Comparison of ENCODE assay signal across 28 cellular contexts in genomic region chr15:82298032-82298431, GRCh38. TPM values are rescaled to one million over a fixed set of nuclear protein-coding genes. Genes with fewer than 3 reads are reported as not detected.
A peak's percentile ranks its signal among the peaks of the same experiment; 100 is the strongest.
DNase-seq lines count a peak whose midpoint lies in the region; ATAC-seq and TF ChIP-seq lines count a peak whose summit lies in the region.
"Had no signal": no experiment of that assay in that cellular context is flagged by ENCODE, and none has a peak within 500 bp of the region (broad histone marks: within the 10 kb centered on the region; RNA-seq: fewer than 3 reads in every experiment).

No MANE protein-coding gene starts in this region.

- H3K4me1 Mint-ChIP-seq in activated naive CD8-positive, alpha-beta T cell (ENCODE audit: low read depth) = peaks cover 10% of the 10 kb centered on the region
- peaks cover 12% of the 10 kb centered on the region for H3K4me1 Mint-ChIP-seq in activated naive CD8-positive, alpha-beta T cell treated with anti-CD3 and anti-CD28 coated beads for 36 hours
- peaks cover 19 to 32% (median 22%) of the 10 kb centered on the region in 3 donors for H3K4me1 Mint-ChIP-seq in T-cell

- TF ChIP-seq EP300 in esophagus muscularis mucosa (IDR thresholded peaks at IDR 0.05) = no peak

- H3K4me3 ChIP-seq in esophagus muscularis mucosa (no peak overlapping the region), testis (peak overlapping the region; percentile 20 to 40)
- H3K4me3 ChIP-seq: BLaER1 treated with 17β-estradiol and CSF1 and Interleukin-3, amounts not matched to agents 10 nM and 100 nM; lung; mucosa of descending colon; neural progenitor cell; right atrium auricular region; smooth muscle cell had no signal

- H3K27me3 Mint-ChIP-seq in activated naive CD8-positive, alpha-beta T cell = no peaks in the 10 kb centered on the region
- H3K27me3 Mint-ChIP-seq in activated naive CD8-positive, alpha-beta T cell treated with anti-CD3 and anti-CD28 coated beads for 36 hours = no peaks in the 10 kb centered on the region
- no peaks in the 10 kb centered on the region for H3K27me3 Mint-ChIP-seq in T-cell

- TF ChIP-seq CTCF in esophagus muscularis mucosa (IDR thresholded peaks at IDR 0.05) (no peak), testis (IDR thresholded peaks at IDR 0.05) (no peak)

- H3K4me1 ChIP-seq in esophagus muscularis mucosa (peaks cover 0 to 4% (median 0%) of the 10 kb centered on the region in 4 donors), testis (no peaks in the 10 kb centered on the region)
- H3K4me1 ChIP-seq: BLaER1 treated with 17β-estradiol and CSF1 and Interleukin-3, amounts not matched to agents 10 nM and 100 nM; foreskin keratinocyte had no signal

- CTCF ChIA-PET in T-cell (lab: Charles Lee) = interaction anchor here in 1 of 2 donors (0.6 kb wide), 1 partner anchor 31 kb away, joined by 3 read pairs; no protein-coding TSS in a partner anchor

- H3K27ac Mint-ChIP-seq in activated naive CD8-positive, alpha-beta T cell = peak overlapping the region; percentile 34
- H3K27ac Mint-ChIP-seq in activated naive CD8-positive, alpha-beta T cell treated with anti-CD3 and anti-CD28 coated beads for 36 hours = no peak overlapping the region
- peak overlapping the region; percentile 70 to 82 for H3K27ac Mint-ChIP-seq in T-cell
- H3K27ac Mint-ChIP-seq: endodermal cell, HFFc6, neural progenitor cell had no signal

- H3K9me3 Mint-ChIP-seq in activated naive CD8-positive, alpha-beta T cell (ENCODE audit: low read depth) = no peaks in the 10 kb centered on the region
- H3K9me3 Mint-ChIP-seq in activated naive CD8-positive, alpha-beta T cell treated with anti-CD3 and anti-CD28 coated beads for 36 hours = no peaks in the 10 kb centered on the region
- H3K9me3 Mint-ChIP-seq in T-cell = no peaks in the 10 kb centered on the region
- H3K9me3 Mint-ChIP-seq: endodermal cell, HFFc6, neural progenitor cell had no signal

- H3K36me3 ChIP-seq in esophagus muscularis mucosa (no peaks in the 10 kb centered on the region), testis (ENCODE audit: low read depth, missing control alignments) (no peaks in the 10 kb centered on the region)
- H3K36me3 ChIP-seq: BLaER1 treated with 17β-estradiol and CSF1 and Interleukin-3, amounts not matched to agents 10 nM and 100 nM; heart left ventricle; neural progenitor cell; right atrium auricular region had no signal

- DNase-seq in activated naive CD8-positive, alpha-beta T cell treated with anti-CD3 and anti-CD28 coated beads for 36 hours = no peak
- DNase-seq in T-cell (no peak), esophagus muscularis mucosa (ENCODE audit: extremely low spot score) (peak; percentile 70), testis (no peak), OCI-M1 (lab: John Stamatoyannopoulos, UW) (no peak), LoVo (ENCODE audit: low spot score) (no peak)
- DNase-seq: Calu3, cortex of kidney, DND-41, endodermal cell, foreskin keratinocyte, GOT3, HFFc6, NCI-H1092, NCI-H187 treated with DMSO at 0.1 percent for 48 hours, NCI-H2171 treated with DMSO at 0.1 percent for 48 hours, NCI-H526, SW 1271 had no signal

- TF ChIP-seq POLR2A in esophagus muscularis mucosa (IDR thresholded peaks at IDR 0.05; ENCODE audit: low read depth) (no peak), testis (IDR thresholded peaks at IDR 0.05) (no peak)

- no peaks in the 10 kb centered on the region for H3K36me3 Mint-ChIP-seq in activated naive CD8-positive, alpha-beta T cell
- no peaks in the 10 kb centered on the region for H3K36me3 Mint-ChIP-seq in activated naive CD8-positive, alpha-beta T cell treated with anti-CD3 and anti-CD28 coated beads for 36 hours
- H3K36me3 Mint-ChIP-seq in T-cell = no peaks in the 10 kb centered on the region
- H3K36me3 Mint-ChIP-seq: neural progenitor cell had no signal

- H3K27me3 ChIP-seq in esophagus muscularis mucosa (peaks cover 0 to 13% (median 0%) of the 10 kb centered on the region in 4 donors), testis (no peaks in the 10 kb centered on the region)
- H3K27me3 ChIP-seq: heart left ventricle, neural progenitor cell, right atrium auricular region had no signal

- WGBS in esophagus muscularis mucosa = 94% methylated on average over 13 of the region's 13 CpGs
- 66 to 81% methylated on average over 6 to 13 of the region's 13 CpGs for WGBS in testis, 2 donors

- intact Hi-C loops in esophagus muscularis mucosa (cut with DNase I) (no loop called here), testis (cut with DNase I; ENCODE audit: low total_unique reads) (no loop called here)

- POLR2A ChIA-PET in T-cell (lab: Charles Lee) = no interaction called here

- H3K9me3 ChIP-seq in esophagus muscularis mucosa = no peaks in the 10 kb centered on the region
- no peaks in the 10 kb centered on the region for H3K9me3 ChIP-seq in testis
- H3K9me3 ChIP-seq: BLaER1 treated with 17β-estradiol and CSF1 and Interleukin-3, amounts not matched to agents 10 nM and 100 nM; heart left ventricle; mucosa of descending colon; right atrium auricular region had no signal

- H3K27ac ChIP-seq in esophagus muscularis mucosa (replicated peaks in 1 of 4) = no peak overlapping the region
- H3K27ac ChIP-seq in testis = no peak overlapping the region
- H3K27ac ChIP-seq: BLaER1 treated with 17β-estradiol and CSF1 and Interleukin-3, amounts not matched to agents 10 nM and 100 nM; foreskin keratinocyte; neural progenitor cell; right atrium auricular region had no signal

- no peak for ATAC-seq in T-cell (replicated peaks in 1 of 4)
- no peak for ATAC-seq in GM21619 (IDR thresholded peaks at IDR 0.05; ENCODE audit: unreplicated experiment)
- ATAC-seq: esophagus mucosa, heart left ventricle had no signal

- peak overlapping the region; percentile 54 for H3K4me3 Mint-ChIP-seq in activated naive CD8-positive, alpha-beta T cell
- no peak overlapping the region for H3K4me3 Mint-ChIP-seq in activated naive CD8-positive, alpha-beta T cell treated with anti-CD3 and anti-CD28 coated beads for 36 hours
- peak overlapping the region in 2 of 3 donors; percentile 53 to 55 for H3K4me3 Mint-ChIP-seq in T-cell
- H3K4me3 Mint-ChIP-seq: endodermal cell, HFFc6, neural progenitor cell had no signal

RNA-seq across cellular contexts. Expression of gene SAXO2, which starts 35.4 kb away (rescaled TPM):
- total RNA-seq in activated naive CD8-positive, alpha-beta T cell treated with anti-CD3 and anti-CD28 coated beads for 36 hours = 1 to 10 TPM in 1 of 2 experiments, under 1 TPM in 1; 0.76 to 2.4 TPM
- total RNA-seq in T-cell (10 to 100 TPM in 1 of 5 donors, 1 to 10 TPM in 3, under 1 TPM in 1; 0.56 to 19.6 (median 2.1) TPM), esophagus muscularis mucosa (1 to 10 TPM in 2 of 4 donors, under 1 TPM in 1, not detected in 1; 0.39 to 1.7 (median 1.3) TPM), testis (10 to 100 TPM; 22.1 to 28.0 TPM)
- polyA plus RNA-seq in testis (ENCODE audit: insufficient read depth, low read depth, low replicate concordance) = 35.2 TPM
- total RNA-seq: right atrium auricular region had no signal

RNA-seq across cellular contexts. Expression of gene EFL1, which starts 35.5 kb away (rescaled TPM):
- 10 to 100 TPM; 23.7 to 25.3 TPM for total RNA-seq in activated naive CD8-positive, alpha-beta T cell treated with anti-CD3 and anti-CD28 coated beads for 36 hours
- 10 to 100 TPM; 16.5 to 22.0 (median 20.1) TPM for total RNA-seq in T-cell
- 10 to 100 TPM; 13.0 to 17.4 (median 13.2) TPM for total RNA-seq in esophagus muscularis mucosa
- 10 to 100 TPM; 30.6 to 34.3 TPM for total RNA-seq in testis
- polyA plus RNA-seq in testis (ENCODE audit: insufficient read depth, low read depth, low replicate concordance) = 35.0 TPM

RNA-seq across cellular contexts. Expression of gene GOLGA6L10, which starts 51.2 kb away (rescaled TPM):
- 1 to 10 TPM; 1.1 to 1.3 TPM for total RNA-seq in activated naive CD8-positive, alpha-beta T cell treated with anti-CD3 and anti-CD28 coated beads for 36 hours
- total RNA-seq in T-cell (1 to 10 TPM in 4 of 5 donors, under 1 TPM in 1; 0.72 to 3.0 (median 2.1) TPM), esophagus muscularis mucosa (1 to 10 TPM in 2 of 4 donors, under 1 TPM in 2; 0.33 to 1.7 (median 0.99) TPM), testis (10 to 100 TPM in 1 of 2 donors, 1 to 10 TPM in 1; 7.2 to 23.3 TPM)
- polyA plus RNA-seq in testis (ENCODE audit: insufficient read depth, low read depth, low replicate concordance) = 12.8 TPM

Comparison
In these comparisons a context has a peak if more than half of its experiments do, and no peak if none do; other contexts are left out.
1. H3K4me3 ChIP-seq: peak in testis (2 of 2); none in esophagus muscularis mucosa (0 of 4).